Comparison of ENCODE assay signal across 21 cellular contexts in genomic region chr10:61359452-61359851, GRCh38.
"Had no signal": no experiment of that assay in that cellular context is flagged by ENCODE, and none has a peak within 500 bp of the region (broad histone marks: within the 10 kb centered on the region; RNA-seq: fewer than 3 reads in every experiment).

No MANE protein-coding gene starts in this region.

- H3K4me1 ChIP-seq: left ventricle myocardium inferior, right atrium auricular region, right lobe of liver, tibial nerve, uterus had no signal

- H3K27me3 ChIP-seq: ovary, right atrium auricular region, right lobe of liver, tibial nerve, uterus had no signal

- H3K4me3 ChIP-seq: left ventricle myocardium inferior, lung, mucosa of descending colon, ovary, right atrium auricular region, right lobe of liver, smooth muscle cell, tibial nerve, uterus had no signal

- DNase-seq: islet precursor cell; left ventricle myocardium inferior; midbrain; mucosa of descending colon; naive thymus-derived CD4-positive, alpha-beta T cell; ovary; right lobe of liver; stimulated activated CD4-positive, alpha-beta T cell treated with anti-CD3 and anti-CD28 coated beads, Interleukin-1b, Interleukin-23, amount 100 ng/mL, for 48 hours; stimulated activated CD4-positive, alpha-beta T cell treated with anti-CD3 and anti-CD28 coated beads, Interleukin-2, amount 100 ng/mL, for 48 hours; stimulated activated CD4-positive, alpha-beta T cell treated with anti-CD3 and anti-CD28 coated beads, Interleukin-4, amount 100 ng/mL, for 4 hours; stimulated activated CD8-positive, alpha-beta memory T cell treated with anti-CD3 and anti-CD28 coated beads, Interleukin-4, amount 100 ng/mL, for 48 hours; stimulated activated naive CD4-positive, alpha-beta T cell treated with Interleukin-2 at 50 U/mL for 16 hours; stimulated activated naive CD8-positive, alpha-beta T cell treated with anti-CD3 and anti-CD28 coated beads, Interleukin-15, amount 100 ng/mL, for 72 hours; substantia nigra; uterus had no signal

- ATAC-seq: mucosa of descending colon; naive thymus-derived CD4-positive, alpha-beta T cell; natural killer cell treated with Interleukin-12 subunit alpha and Interleukin-12 subunit beta and Interleukin-15 and Interleukin-18, amount 100 ng/mL, for 72 hours; right lobe of liver; stimulated activated memory B cell treated with anti-CD40 and anti-IgM and Interleukin-4, amounts not matched to agents 10 μg/mL and 1 μg/mL and 100 μg/mL, for 72 hours; stimulated activated naive CD8-positive, alpha-beta T cell treated with anti-CD3 and anti-CD28 coated beads, Interleukin-15, amount 100 ng/mL, for 72 hours had no signal

- H3K4me2 ChIP-seq: smooth muscle cell had no signal

- H3K27ac ChIP-seq: left ventricle myocardium inferior, ovary, right atrium auricular region, right lobe of liver, tibial nerve, uterus had no signal

- H3K36me3 ChIP-seq: left ventricle myocardium inferior, ovary, right atrium auricular region, right lobe of liver, tibial nerve, uterus had no signal

- H3K9me3 ChIP-seq: left ventricle myocardium inferior, mucosa of descending colon, ovary, right atrium auricular region, right lobe of liver, tibial nerve, uterus had no signal
